Comparison of ENCODE assay signal across 8 cellular contexts in genomic region chr6:32852844-32853540, GRCh38. TPM values are rescaled to one million over a fixed set of nuclear protein-coding genes. Genes with fewer than 3 reads are reported as not detected.
A peak's percentile ranks its signal among the peaks of the same experiment; 100 is the strongest.
DNase-seq lines count a peak whose midpoint lies in the region; ATAC-seq and TF ChIP-seq lines count a peak whose summit lies in the region.

No MANE protein-coding gene starts in this region.

- peak; percentile 46 for DNase-seq in EL
- no peak for DNase-seq in LNCaP clone FGC (ENCODE audit: low read depth)
- DNase-seq in activated CD8-positive, alpha-beta T cell treated with anti-CD3 and anti-CD28 coated beads, Interleukin-2, amount 10 ng/mL, durations not matched to agents 7 days and 5 days = peak; percentile 58
- DNase-seq in effector memory CD8-positive, alpha-beta T cell = peak; percentile 57 to 60 (median 60)
- peak; percentile 54 to 56 for DNase-seq in lung microvascular endothelial cell (ENCODE audit: low read depth in 2 of 2)
- DNase-seq in stimulated activated naive CD4-positive, alpha-beta T cell treated with Interleukin-2 at 50 U/mL for 16 hours (lab: John Stamatoyannopoulos, UW) = peak; percentile 64
- DNase-seq in KBM-7 = no peak

- peak; percentile 23 for ATAC-seq in GM21717 (IDR thresholded peaks at IDR 0.05; ENCODE audit: unreplicated experiment)
- ATAC-seq in activated CD8-positive, alpha-beta T cell treated with anti-CD3 and anti-CD28 coated beads, Interleukin-2, amount 10 ng/mL, durations not matched to agents 7 days and 5 days = peak; percentile 18
- ATAC-seq in effector memory CD8-positive, alpha-beta T cell (replicated peaks) = peak; percentile 42

- H3K4me3 Mint-ChIP-seq in activated CD8-positive, alpha-beta T cell treated with anti-CD3 and anti-CD28 coated beads, Interleukin-2, amount 10 ng/mL, durations not matched to agents 7 days and 5 days = peak overlapping the region; percentile 97
- peak overlapping the region; percentile 98 to 100 for H3K4me3 Mint-ChIP-seq in effector memory CD8-positive, alpha-beta T cell

- in situ Hi-C loops in KBM-7 (cut with MboI; ENCODE audit: low pct_unique_long_range_greater_than_20kb, low sequenced_read_pairs) = no loop called here

- H3K27ac Mint-ChIP-seq in activated CD8-positive, alpha-beta T cell treated with anti-CD3 and anti-CD28 coated beads, Interleukin-2, amount 10 ng/mL, durations not matched to agents 7 days and 5 days = peak overlapping the region; percentile 100
- H3K27ac Mint-ChIP-seq in effector memory CD8-positive, alpha-beta T cell = peak overlapping the region; percentile 98 to 100

- no peak for TF ChIP-seq CTCF in LNCaP clone FGC (IDR thresholded peaks at IDR 0.05; ENCODE audit: control insufficient read depth, extremely low read depth, insufficient read depth)

- peaks cover 86% of the 10 kb centered on the region for H3K36me3 Mint-ChIP-seq in activated CD8-positive, alpha-beta T cell treated with anti-CD3 and anti-CD28 coated beads, Interleukin-2, amount 10 ng/mL, durations not matched to agents 7 days and 5 days (ENCODE audit: low read depth)
- peaks cover 88% of the 10 kb centered on the region for H3K36me3 Mint-ChIP-seq in effector memory CD8-positive, alpha-beta T cell (ENCODE audit: insufficient read depth)

- peaks cover 58% of the 10 kb centered on the region for H3K4me1 Mint-ChIP-seq in activated CD8-positive, alpha-beta T cell treated with anti-CD3 and anti-CD28 coated beads, Interleukin-2, amount 10 ng/mL, durations not matched to agents 7 days and 5 days (ENCODE audit: low read depth)
- peaks cover 65 to 74% of the 10 kb centered on the region in 2 donors for H3K4me1 Mint-ChIP-seq in effector memory CD8-positive, alpha-beta T cell (ENCODE audit: low read depth in 2 of 2)

- POLR2A ChIA-PET in activated CD8-positive, alpha-beta T cell treated with anti-CD3 and anti-CD28 coated beads, Interleukin-2, amount 10 ng/mL, durations not matched to agents 7 days and 5 days (lab: Charles Lee) = interaction anchor here (0.8 to 9.1 kb wide), 13 partner anchors 11 to 131 kb away, joined by 3 to 812 read pairs (median 7); partner anchors contain the start of genes BRD2, HLA-DMA, PSMB8 and TAP2

- H3K27me3 Mint-ChIP-seq in activated CD8-positive, alpha-beta T cell treated with anti-CD3 and anti-CD28 coated beads, Interleukin-2, amount 10 ng/mL, durations not matched to agents 7 days and 5 days (ENCODE audit: low read depth) = no peaks in the 10 kb centered on the region
- no peaks in the 10 kb centered on the region for H3K27me3 Mint-ChIP-seq in effector memory CD8-positive, alpha-beta T cell

- no peaks in the 10 kb centered on the region for H3K9me3 Mint-ChIP-seq in activated CD8-positive, alpha-beta T cell treated with anti-CD3 and anti-CD28 coated beads, Interleukin-2, amount 10 ng/mL, durations not matched to agents 7 days and 5 days (ENCODE audit: insufficient read depth)
- H3K9me3 Mint-ChIP-seq in effector memory CD8-positive, alpha-beta T cell = no peaks in the 10 kb centered on the region

- CTCF ChIA-PET in activated CD8-positive, alpha-beta T cell treated with anti-CD3 and anti-CD28 coated beads, Interleukin-2, amount 10 ng/mL, durations not matched to agents 7 days and 5 days (lab: Charles Lee) = interaction anchor here (0.7 to 9.6 kb wide), 18 partner anchors 8 to 223 kb away, joined by 3 to 400 read pairs (median 4); partner anchors contain the start of genes BRD2, HLA-DMA, HLA-DPB1 and PSMB8

- peak overlapping the region; percentile 71 for H3K4me3 ChIP-seq in LNCaP clone FGC (ENCODE audit: low read depth, low read length)

RNA-seq across cellular contexts. Expression of gene TAP1, which starts 0.5 kb away (rescaled TPM):
- 100 to 1,000 TPM; 319 to 328 TPM for total RNA-seq in activated CD8-positive, alpha-beta T cell treated with anti-CD3 and anti-CD28 coated beads, Interleukin-2, amount 10 ng/mL, durations not matched to agents 7 days and 5 days
- total RNA-seq in lung microvascular endothelial cell = 22.4 and 31.7 TPM in 2 replicates

RNA-seq across cellular contexts. Expression of gene PSMB9, which starts 1.0 kb away (rescaled TPM):
- 100 to 1,000 TPM; 319 to 325 TPM for total RNA-seq in activated CD8-positive, alpha-beta T cell treated with anti-CD3 and anti-CD28 coated beads, Interleukin-2, amount 10 ng/mL, durations not matched to agents 7 days and 5 days
- total RNA-seq in lung microvascular endothelial cell = 20.5 and 24.8 TPM in 2 replicates

RNA-seq across cellular contexts. Expression of gene PSMB8, which starts 9.1 kb away (rescaled TPM):
- total RNA-seq in activated CD8-positive, alpha-beta T cell treated with anti-CD3 and anti-CD28 coated beads, Interleukin-2, amount 10 ng/mL, durations not matched to agents 7 days and 5 days = 100 to 1,000 TPM; 385 to 397 TPM
- 42.1 and 57.8 TPM in 2 replicates for total RNA-seq in lung microvascular endothelial cell

RNA-seq across cellular contexts. Expression of gene TAP2, which starts 14.5 kb away (rescaled TPM):
- total RNA-seq in activated CD8-positive, alpha-beta T cell treated with anti-CD3 and anti-CD28 coated beads, Interleukin-2, amount 10 ng/mL, durations not matched to agents 7 days and 5 days = 100 to 1,000 TPM; 145 to 159 TPM
- 15.0 and 30.4 TPM in 2 replicates for total RNA-seq in lung microvascular endothelial cell

RNA-seq across cellular contexts. Expression of gene HLA-DOB, which starts 36.2 kb away (rescaled TPM):
- total RNA-seq in activated CD8-positive, alpha-beta T cell treated with anti-CD3 and anti-CD28 coated beads, Interleukin-2, amount 10 ng/mL, durations not matched to agents 7 days and 5 days = 10 to 100 TPM; 15.6 to 17.0 TPM
- 0.22 TPM in 1 of 2 replicates, not detected in the other for total RNA-seq in lung microvascular endothelial cell

Comparison
In these comparisons a context has a peak if more than half of its experiments do, and no peak if none do; other contexts are left out.
1. DNase-seq: peak in EL (single experiment), activated CD8-positive, alpha-beta T cell treated with anti-CD3 and anti-CD28 coated beads, Interleukin-2, amount 10 ng/mL, durations not matched to agents 7 days and 5 days (single experiment), effector memory CD8-positive, alpha-beta T cell (3 of 3), lung microvascular endothelial cell (2 of 2) and stimulated activated naive CD4-positive, alpha-beta T cell treated with Interleukin-2 at 50 U/mL for 16 hours (single experiment); none in LNCaP clone FGC (single experiment) and KBM-7 (single experiment).
2. RNA of gene PSMB9, which starts 1.0 kb away (total RNA-seq): 319 to 325 TPM in activated CD8-positive, alpha-beta T cell treated with anti-CD3 and anti-CD28 coated beads, Interleukin-2, amount 10 ng/mL, durations not matched to agents 7 days and 5 days; 20.5 to 24.8 TPM in lung microvascular endothelial cell; every median in the first group is over 10 times any median in the second.
3. Peak in every context shown above with its lines, with median percentiles within 50 percentile points of each other: ATAC-seq.